ENCODE assay signal across 10 cellular contexts in genomic region chr9:7983361-7983974, GRCh38.
A peak's percentile ranks its signal among the peaks of the same experiment; 100 is the strongest.
DNase-seq lines count a peak whose midpoint lies in the region; ATAC-seq and TF ChIP-seq lines count a peak whose summit lies in the region.
"Had no signal": no experiment of that assay in that cellular context is flagged by ENCODE, and none has a peak within 500 bp of the region (broad histone marks: within the 10 kb centered on the region; RNA-seq: fewer than 3 reads in every experiment).

No MANE protein-coding gene starts in this region.

- CTCF ChIA-PET in activated naive CD4-positive, alpha-beta T cell treated with anti-CD3 and anti-CD28 coated beads, Interleukin-2, amount 10 ng/mL, durations not matched to agents 7 days and 5 days (lab: Charles Lee) = interaction anchor here (1.5 kb wide), 1 partner anchor 140 kb away, joined by 5 read pairs; no protein-coding TSS in a partner anchor

- no peak for ATAC-seq in HG03108 (IDR thresholded peaks at IDR 0.05; ENCODE audit: unreplicated experiment)

- no peak for TF ChIP-seq CTCF in type B pancreatic cell (conservative IDR thresholded peaks at IDR 0.05)

- H3K27me3 Mint-ChIP-seq in activated naive CD4-positive, alpha-beta T cell treated with anti-CD3 and anti-CD28 coated beads, Interleukin-2, amount 10 ng/mL, durations not matched to agents 7 days and 5 days = no peaks in the 10 kb centered on the region
- no peaks in the 10 kb centered on the region for H3K27me3 Mint-ChIP-seq in type B pancreatic cell
- H3K27me3 Mint-ChIP-seq: activated naive CD4-positive, alpha-beta T cell treated with anti-CD3 and anti-CD28 coated beads, Interleukin-2, amount 50 U/mL, for 24 hours had no signal

- in situ Hi-C loops in SK-MEL-5 (cut with HindIII; ENCODE audit: low pct_unique_long_range_greater_than_20kb, low sequenced_read_pairs) = no loop called here

- H3K36me3 Mint-ChIP-seq in activated naive CD4-positive, alpha-beta T cell treated with anti-CD3 and anti-CD28 coated beads, Interleukin-2, amount 10 ng/mL, durations not matched to agents 7 days and 5 days = peaks cover 11% of the 10 kb centered on the region
- no peaks in the 10 kb centered on the region for H3K36me3 Mint-ChIP-seq in type B pancreatic cell
- H3K36me3 Mint-ChIP-seq: activated naive CD4-positive, alpha-beta T cell treated with anti-CD3 and anti-CD28 coated beads, Interleukin-2, amount 50 U/mL, for 24 hours; mesothelial cell of epicardium had no signal

- no peaks in the 10 kb centered on the region for H3K27me3 ChIP-seq in layer of hippocampus (ENCODE audit: control insufficient read depth, insufficient read depth, low read length)

- no peak overlapping the region for H3K4me3 Mint-ChIP-seq in activated naive CD4-positive, alpha-beta T cell treated with anti-CD3 and anti-CD28 coated beads, Interleukin-2, amount 10 ng/mL, durations not matched to agents 7 days and 5 days
- H3K4me3 Mint-ChIP-seq in type B pancreatic cell = no peak overlapping the region
- H3K4me3 Mint-ChIP-seq: mesothelial cell of epicardium had no signal

- no peak for DNase-seq in activated naive CD4-positive, alpha-beta T cell treated with anti-CD3 and anti-CD28 coated beads, Interleukin-2, amount 10 ng/mL, durations not matched to agents 7 days and 5 days
- no peak for DNase-seq in activated naive CD4-positive, alpha-beta T cell (lab: John Stamatoyannopoulos, UW)
- DNase-seq in SK-MEL-5 (ENCODE audit: low read depth, low spot score) (peak; percentile 75), type B pancreatic cell (ENCODE audit: extremely low spot score, unreplicated experiment) (no peak), dedifferentiated amniotic fluid mesenchymal stem cell (ENCODE audit: extremely low spot score) (no peak), DMS 273 treated with DMSO at 0.1 percent for 48 hours (lab: John Stamatoyannopoulos, UW) (no peak)

- H3K9me3 Mint-ChIP-seq in activated naive CD4-positive, alpha-beta T cell treated with anti-CD3 and anti-CD28 coated beads, Interleukin-2, amount 10 ng/mL, durations not matched to agents 7 days and 5 days = peaks cover 2% of the 10 kb centered on the region
- H3K9me3 Mint-ChIP-seq in type B pancreatic cell = no peaks in the 10 kb centered on the region

- peaks cover 43% of the 10 kb centered on the region for H3K4me1 Mint-ChIP-seq in activated naive CD4-positive, alpha-beta T cell treated with anti-CD3 and anti-CD28 coated beads, Interleukin-2, amount 10 ng/mL, durations not matched to agents 7 days and 5 days
- peaks cover 18% of the 10 kb centered on the region for H3K4me1 Mint-ChIP-seq in type B pancreatic cell (ENCODE audit: unreplicated experiment)

- H3K27ac ChIP-seq in layer of hippocampus (ENCODE audit: low read depth, low read length) = peak overlapping the region; percentile 92

- peak overlapping the region; percentile 9 for H3K27ac Mint-ChIP-seq in activated naive CD4-positive, alpha-beta T cell treated with anti-CD3 and anti-CD28 coated beads, Interleukin-2, amount 10 ng/mL, durations not matched to agents 7 days and 5 days
- H3K27ac Mint-ChIP-seq in type B pancreatic cell = peak overlapping the region; percentile 26
- H3K27ac Mint-ChIP-seq: mesothelial cell of epicardium had no signal
